8 cellular contexts compared by ENCODE assay signal in the genomic region with DNA sequence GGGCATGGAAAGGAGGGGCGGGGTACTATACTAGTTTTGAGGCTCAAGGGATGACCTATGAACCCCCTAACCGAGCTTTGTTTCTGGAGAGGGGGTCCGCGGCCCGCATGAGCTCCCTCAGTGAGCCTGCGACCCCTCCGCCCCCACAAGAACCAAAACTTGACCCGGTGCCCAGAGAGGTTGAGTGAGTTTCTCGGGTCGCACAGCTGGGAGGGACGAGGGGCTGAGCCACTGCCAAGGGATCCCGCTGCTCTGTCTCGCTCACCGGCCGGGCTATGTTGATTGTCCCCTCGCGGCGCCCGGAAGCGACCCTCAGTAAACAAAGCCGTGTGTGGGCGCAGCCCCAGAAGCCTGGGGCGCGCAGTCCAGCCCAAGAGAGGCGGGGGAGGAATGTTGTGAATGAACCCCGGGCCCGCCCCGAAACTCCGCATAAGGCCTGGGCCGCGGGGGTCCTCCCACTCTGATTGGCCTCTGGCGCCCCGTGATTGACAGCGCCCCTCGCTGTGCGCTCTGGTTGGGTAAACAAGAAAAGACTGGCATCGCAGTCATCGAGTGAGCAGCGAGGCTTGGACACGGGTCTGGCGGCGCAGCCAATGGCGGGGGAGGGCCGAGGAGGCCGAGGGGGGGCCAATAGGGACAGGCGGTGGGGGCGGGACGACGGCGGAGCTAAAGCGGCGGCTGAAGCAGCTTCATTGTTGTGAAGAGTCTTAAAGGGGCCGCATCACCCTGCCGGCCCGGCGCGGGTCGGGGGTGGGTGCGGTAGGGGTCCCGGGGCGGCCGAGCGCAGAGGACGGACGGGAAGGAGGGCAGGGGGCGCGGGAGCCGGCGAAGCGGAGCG. TPM values are rescaled to one million over a fixed set of nuclear protein-coding genes. Genes with fewer than 3 reads are reported as not detected.
DNase-seq lines count a peak whose midpoint lies in the region; ATAC-seq and TF ChIP-seq lines count a peak whose summit lies in the region.

A gene (plus strand): TSS at position 692 of the 838 bp plus-strand sequence. CDS start 206 bp downstream, outside the sequence.

- intact Hi-C loops in left cardiac atrium (cut with DNase I) (loop anchor here in 1 of 2 donors (5.0 kb wide), 1 partner anchor 37 kb away; no protein-coding TSS in a partner anchor), posterior vena cava (cut with DNase I) (loop anchor here in 1 of 2 donors (5.0 kb wide), 1 partner anchor 37 kb away; no protein-coding TSS in a partner anchor), upper lobe of right lung (cut with DNase I) (loop anchor here (5.0 kb wide), 1 partner anchor 37 kb away; no protein-coding TSS in a partner anchor)

- H3K9me3 Mint-ChIP-seq in T-cell, result no peaks in the 10 kb centered on the region

- POLR2A ChIA-PET in T-cell (lab: Charles Lee), result interaction anchor here in 1 of 2 donors (0.7 to 1.1 kb wide), 2 partner anchors 46 to 51 kb away, joined by 3 read pairs; no protein-coding TSS in a partner anchor

- no peaks in the 10 kb centered on the region for H3K9me3 ChIP-seq in upper lobe of right lung

- H3K4me1 Mint-ChIP-seq in T-cell, result peaks cover 30 to 35% (median 34%) of the 10 kb centered on the region in 3 donors

- peak within 1 kb of the TSS; percentile 79 for H3K4me3 ChIP-seq in upper lobe of right lung

- ATAC-seq in HG02870 (IDR thresholded peaks at IDR 0.05; ENCODE audit: unreplicated experiment) (peak; percentile 92), T-cell (replicated peaks in 1 of 4) (peak; percentile 92 to 97 (median 96)), left cardiac atrium (peak; percentile 95 to 98), upper lobe of right lung (peak; percentile 98)

- H3K4me1 ChIP-seq in upper lobe of right lung, result peaks cover 23% of the 10 kb centered on the region

- H3K36me3 ChIP-seq in upper lobe of right lung, result no peaks in the 10 kb centered on the region

- CTCF ChIA-PET in T-cell (lab: Charles Lee), result interaction anchor here in 1 of 2 donors (0.6 to 0.8 kb wide), 6 partner anchors 12 to 201 kb away, joined by 3 to 8 read pairs (median 5); a partner anchor contains a TSS

- H3K4me3 Mint-ChIP-seq in T-cell, result peak within 1 kb of the TSS; percentile 94 to 97 (median 95)

- TF ChIP-seq CTCF in GM13977 (IDR thresholded peaks at IDR 0.05; ENCODE audit: extremely low read depth, insufficient read depth, missing control alignments) (no peak), upper lobe of right lung (IDR thresholded peaks at IDR 0.05) (no peak)

- no peaks in the 10 kb centered on the region for H3K36me3 Mint-ChIP-seq in T-cell

- DNase-seq in GM13977 (ENCODE audit: low spot score) (peak; percentile 98), NCI-H146 (lab: John Stamatoyannopoulos, UW) (peak; percentile 100), T-cell (peak; percentile 64 to 94 (median 78)), amniotic stem cell (lab: John Stamatoyannopoulos, UW) (peak; percentile 97), left cardiac atrium (peak; percentile 99), posterior vena cava (ENCODE audit: low spot score) (peak; percentile 99), upper lobe of right lung (peak; percentile 99)

- H3K27me3 ChIP-seq in upper lobe of right lung, result no peaks in the 10 kb centered on the region

- peak within 1 kb of the TSS; percentile 94 for H3K27ac ChIP-seq in upper lobe of right lung

- in situ Hi-C loops in GM13977 (cut with MboI; ENCODE audit: low pct_unique_long_range_greater_than_20kb, low sequenced_read_pairs, unreplicated experiment), result no loop called here

- no peaks in the 10 kb centered on the region for H3K27me3 Mint-ChIP-seq in T-cell

- H3K27ac Mint-ChIP-seq in T-cell, result peak within 1 kb of the TSS; percentile 94 to 96

RNA-seq across cellular contexts. Expression of the gene that starts here (rescaled TPM):
- total RNA-seq in T-cell (1 to 10 TPM; 5.4 to 9.8 (median 9.0) TPM), left cardiac atrium (1 to 10 TPM; 3.4 to 7.3 TPM), posterior vena cava (1 to 10 TPM; 2.5 to 7.8 TPM), upper lobe of right lung (10.6 TPM)

Comparison
In these comparisons a context has a peak if more than half of its experiments do, and no peak if none do; other contexts are left out.
1. Peak in every context shown above with its lines: DNase-seq, ATAC-seq, H3K4me3 ChIP-seq and H3K27ac ChIP-seq.